ENCODE assay signal across 20 cellular contexts in genomic region chr16:21649196-21649595, GRCh38. TPM values are rescaled to one million over a fixed set of nuclear protein-coding genes. Genes with fewer than 3 reads are reported as not detected.
DNase-seq lines count a peak whose midpoint lies in the region; ATAC-seq and TF ChIP-seq lines count a peak whose summit lies in the region.
"Had no signal": no experiment of that assay in that cellular context is flagged by ENCODE, and none has a peak within 500 bp of the region (broad histone marks: within the 10 kb centered on the region; RNA-seq: fewer than 3 reads in every experiment).

No MANE protein-coding gene starts in this region.

- H3F3A ChIP-seq in DOHH2 (ENCODE audit: control insufficient read depth, insufficient read depth) = peaks cover 37% of the 10 kb centered on the region

- peaks cover 40% of the 10 kb centered on the region for H3K79me2 ChIP-seq in DOHH2 (ENCODE audit: control insufficient read depth, low read length)

- peak overlapping the region; percentile 58 for H3K27ac Mint-ChIP-seq in activated naive CD8-positive, alpha-beta T cell
- no peak overlapping the region for H3K27ac Mint-ChIP-seq in activated naive CD8-positive, alpha-beta T cell treated with anti-CD3 and anti-CD28 coated beads, Interleukin-2, amount 50 U/mL, for 24 hours
- H3K27ac Mint-ChIP-seq in dendritic cell treated with granulocyte-macrophage colony-stimulating factor and Interleukin-4, amounts not matched to agents 40 ng/mL and 50 ng/mL, for 4 days = peak overlapping the region; percentile 85

- no peak overlapping the region for H3K27ac ChIP-seq in DOHH2 (ENCODE audit: low read depth, low read length)
- H3K27ac ChIP-seq in upper lobe of right lung = no peak overlapping the region
- H3K27ac ChIP-seq: A549, KMS-11 had no signal

- H4K20me1 ChIP-seq in DOHH2 (ENCODE audit: control insufficient read depth, insufficient read depth, low read depth, low read length) = no peaks in the 10 kb centered on the region

- no peaks in the 10 kb centered on the region for H3K9me3 Mint-ChIP-seq in activated naive CD8-positive, alpha-beta T cell (ENCODE audit: low read depth)
- no peaks in the 10 kb centered on the region for H3K9me3 Mint-ChIP-seq in activated naive CD8-positive, alpha-beta T cell treated with anti-CD3 and anti-CD28 coated beads, Interleukin-2, amount 50 U/mL, for 24 hours
- H3K9me3 Mint-ChIP-seq in dendritic cell treated with granulocyte-macrophage colony-stimulating factor and Interleukin-4, amounts not matched to agents 40 ng/mL and 50 ng/mL, for 4 days = no peaks in the 10 kb centered on the region

- 0 out of 2 replicates have a peak overlapping the region, but pooled peaks have one; percentile 9 for H3K4me2 ChIP-seq in DOHH2 (ENCODE audit: low read length)
- H3K4me2 ChIP-seq: A549, KMS-11 had no signal

- intact Hi-C loops in dendritic cell treated with granulocyte-macrophage colony-stimulating factor and Interleukin-4, amounts not matched to agents 40 ng/mL and 50 ng/mL, for 4 days (cut with micrococcal nuclease) = no loop called here
- intact Hi-C loops in upper lobe of right lung (cut with DNase I) = no loop called here

- no peak for TF ChIP-seq CTCF in DOHH2 (IDR thresholded peaks at IDR 0.05; ENCODE audit: low read depth, low read length, poor library complexity, severe bottlenecking)
- TF ChIP-seq CTCF in upper lobe of right lung (IDR thresholded peaks at IDR 0.05) = no peak

- H3K4me1 ChIP-seq in DOHH2 (ENCODE audit: control insufficient read depth, low read length) = peaks cover 82% of the 10 kb centered on the region
- H3K4me1 ChIP-seq in upper lobe of right lung = peaks cover 37% of the 10 kb centered on the region
- H3K4me1 ChIP-seq: A549 had no signal

- H3K36me3 Mint-ChIP-seq in activated naive CD8-positive, alpha-beta T cell = peaks cover 3% of the 10 kb centered on the region
- peaks cover 5% of the 10 kb centered on the region for H3K36me3 Mint-ChIP-seq in activated naive CD8-positive, alpha-beta T cell treated with anti-CD3 and anti-CD28 coated beads, Interleukin-2, amount 50 U/mL, for 24 hours (ENCODE audit: low read depth)
- H3K36me3 Mint-ChIP-seq in dendritic cell treated with granulocyte-macrophage colony-stimulating factor and Interleukin-4, amounts not matched to agents 40 ng/mL and 50 ng/mL, for 4 days (ENCODE audit: low read depth) = peaks cover 69% of the 10 kb centered on the region

- H3K27me3 Mint-ChIP-seq in activated naive CD8-positive, alpha-beta T cell = no peaks in the 10 kb centered on the region
- H3K27me3 Mint-ChIP-seq in activated naive CD8-positive, alpha-beta T cell treated with anti-CD3 and anti-CD28 coated beads, Interleukin-2, amount 50 U/mL, for 24 hours = no peaks in the 10 kb centered on the region
- H3K27me3 Mint-ChIP-seq in dendritic cell treated with granulocyte-macrophage colony-stimulating factor and Interleukin-4, amounts not matched to agents 40 ng/mL and 50 ng/mL, for 4 days = no peaks in the 10 kb centered on the region

- H3K4me3 ChIP-seq in DOHH2 (ENCODE audit: low read length) = no peak overlapping the region
- peak overlapping the region; percentile 27 for H3K4me3 ChIP-seq in upper lobe of right lung
- H3K4me3 ChIP-seq: A549 had no signal

- peaks cover 50% of the 10 kb centered on the region for H3K4me1 Mint-ChIP-seq in activated naive CD8-positive, alpha-beta T cell (ENCODE audit: low read depth)
- peaks cover 71% of the 10 kb centered on the region for H3K4me1 Mint-ChIP-seq in activated naive CD8-positive, alpha-beta T cell treated with anti-CD3 and anti-CD28 coated beads, Interleukin-2, amount 50 U/mL, for 24 hours
- H3K4me1 Mint-ChIP-seq in dendritic cell treated with granulocyte-macrophage colony-stimulating factor and Interleukin-4, amounts not matched to agents 40 ng/mL and 50 ng/mL, for 4 days (ENCODE audit: low read depth) = peaks cover 70% of the 10 kb centered on the region

- H3K9me3 ChIP-seq in DOHH2 (ENCODE audit: control insufficient read depth, insufficient read depth, low read length) = no peaks in the 10 kb centered on the region
- no peaks in the 10 kb centered on the region for H3K9me3 ChIP-seq in upper lobe of right lung
- H3K9me3 ChIP-seq: A549 had no signal

- no peaks in the 10 kb centered on the region for H3K9me2 ChIP-seq in DOHH2 (replicated peaks; ENCODE audit: control insufficient read depth, low read length)

- H3K36me3 ChIP-seq in DOHH2 (ENCODE audit: control insufficient read depth, low read length) (peaks cover 15% of the 10 kb centered on the region), upper lobe of right lung (peaks cover 8% of the 10 kb centered on the region)

- H3K27me3 ChIP-seq in DOHH2 (ENCODE audit: control insufficient read depth, low read length) = no peaks in the 10 kb centered on the region
- no peaks in the 10 kb centered on the region for H3K27me3 ChIP-seq in upper lobe of right lung

- DNase-seq in activated naive CD8-positive, alpha-beta T cell treated with anti-CD3 and anti-CD28 coated beads, Interleukin-2, amount 50 U/mL, for 24 hours = no peak
- no peak for DNase-seq in upper lobe of right lung
- no peak for DNase-seq in hippocampal formation (lab: John Stamatoyannopoulos, UW)
- DNase-seq: DMS79 treated with DMSO at 0.1 percent for 48 hours; NCI-H1436 treated with DMSO at 0.1 percent for 48 hours; NCI-H2029 treated with DMSO at 0.1 percent for 48 hours; NK-92 treated with Interleukin-12 subunit alpha and Interleukin-12 subunit beta, amount 100 ng/mL, for 24 hours had no signal

- no peak for ATAC-seq in activated naive CD8-positive, alpha-beta T cell treated with anti-CD3 and anti-CD28 coated beads, Interleukin-2, amount 50 U/mL, for 24 hours
- ATAC-seq in upper lobe of right lung = no peak
- no peak for ATAC-seq in esophagus mucosa
- ATAC-seq: A549, Right ventricle myocardium inferior had no signal

- no peak overlapping the region for H3K4me3 Mint-ChIP-seq in activated naive CD8-positive, alpha-beta T cell
- no peak overlapping the region for H3K4me3 Mint-ChIP-seq in activated naive CD8-positive, alpha-beta T cell treated with anti-CD3 and anti-CD28 coated beads, Interleukin-2, amount 50 U/mL, for 24 hours
- peak overlapping the region; percentile 53 for H3K4me3 Mint-ChIP-seq in dendritic cell treated with granulocyte-macrophage colony-stimulating factor and Interleukin-4, amounts not matched to agents 40 ng/mL and 50 ng/mL, for 4 days

RNA-seq across cellular contexts. Expression of gene IGSF6, which starts 3.2 kb away (rescaled TPM):
- total RNA-seq in upper lobe of right lung = 88.4 TPM
- 0.76 TPM for total RNA-seq in esophagus mucosa
- total RNA-seq: G401, HT-29, MCF 10A, NCI-H460, SK-MEL-5 had no signal

RNA-seq across cellular contexts. Expression of gene OTOA, which starts 14.6 kb away (rescaled TPM):
- total RNA-seq in upper lobe of right lung = 0.90 TPM
- 0.04 TPM for total RNA-seq in esophagus mucosa
- total RNA-seq: NCI-H460, OCI-LY7, Right ventricle myocardium inferior, SK-MEL-5 had no signal

RNA-seq across cellular contexts. Expression of gene METTL9, which starts 49.8 kb away (rescaled TPM):
- 84.0 TPM for total RNA-seq in upper lobe of right lung
- 89.2 TPM for total RNA-seq in esophagus mucosa

Comparison
In these comparisons a context has a peak if more than half of its experiments do, and no peak if none do; other contexts are left out.
1. RNA of gene IGSF6, which starts 3.2 kb away (total RNA-seq): 88.4 TPM in upper lobe of right lung (single experiment); 0.76 TPM in esophagus mucosa (single experiment); every median in the first group is over 10 times any median in the second.